ENCODE assay signal across 26 cellular contexts in genomic region chr3:14444380-14444779, GRCh38.
"Had no signal": no experiment of that assay in that cellular context is flagged by ENCODE, and none has a peak within 500 bp of the region (broad histone marks: within the 10 kb centered on the region; RNA-seq: fewer than 3 reads in every experiment).

No MANE protein-coding gene starts in this region.

- H3K4me3 Mint-ChIP-seq: activated B cell treated with CpG ODN at 0.5 μM for 24 hours; activated CD8-positive, alpha-beta T cell treated with anti-CD3 and anti-CD28 coated beads for 36 hours; activated T-cell treated with anti-CD3 and anti-CD28 coated beads, Interleukin-2, amount 50 U/mL, for 4 hours; naive thymus-derived CD4-positive, alpha-beta T cell had no signal

- H3K27ac Mint-ChIP-seq: activated B cell treated with CpG ODN at 0.5 μM for 24 hours; activated CD8-positive, alpha-beta T cell treated with anti-CD3 and anti-CD28 coated beads for 36 hours had no signal

- H3K9me3 Mint-ChIP-seq: activated B cell treated with CpG ODN at 0.5 μM for 24 hours; activated CD8-positive, alpha-beta T cell treated with anti-CD3 and anti-CD28 coated beads for 36 hours; activated T-cell treated with anti-CD3 and anti-CD28 coated beads, Interleukin-2, amount 50 U/mL, for 4 hours had no signal

- H3K4me1 ChIP-seq: foreskin keratinocyte had no signal

- H3K36me3 ChIP-seq: breast epithelium, ovary, prostate gland had no signal

- H3K27me3 Mint-ChIP-seq: activated B cell treated with CpG ODN at 0.5 μM for 24 hours; activated CD8-positive, alpha-beta T cell treated with anti-CD3 and anti-CD28 coated beads for 36 hours; naive thymus-derived CD4-positive, alpha-beta T cell had no signal

- H3K4me3 ChIP-seq: breast epithelium, esophagus muscularis mucosa, heart left ventricle, ovary, prostate gland, skin epidermis, stomach, thyroid gland, upper lobe of left lung had no signal

- DNase-seq: activated B cell treated with CpG ODN at 0.5 μM for 24 hours; activated CD4-positive, alpha-beta T cell treated with anti-CD3 and anti-CD28 coated beads, Interleukin-2, amount 50 U/mL, for 1 hour; activated CD8-positive, alpha-beta T cell treated with anti-CD3 and anti-CD28 coated beads for 36 hours; activated effector memory CD4-positive, alpha-beta T cell treated with Interleukin-2 at 50 U/mL for 16 hours; activated naive CD4-positive, alpha-beta T cell treated with Interleukin-2 at 50 U/mL for 16 hours; activated T-cell treated with anti-CD3 and anti-CD28 coated beads, Interleukin-2, amount 50 U/mL, for 4 hours; central memory CD4-positive, alpha-beta T cell; foreskin keratinocyte; hypothalamus; midbrain; naive thymus-derived CD4-positive, alpha-beta T cell; ovary; retina; stimulated activated CD4-positive, alpha-beta T cell treated with anti-CD3 and anti-CD28 coated beads, Interleukin-12 subunit alpha, Interleukin-12 subunit beta, amount 100 ng/mL, for 4 hours; stimulated activated CD4-positive, alpha-beta T cell treated with anti-CD3 and anti-CD28 coated beads, Interleukin-4, amount 100 ng/mL, for 1 hour; stomach; T-helper 1 cell; T1000; thyroid gland; upper lobe of left lung had no signal

- H3K27me3 ChIP-seq: breast epithelium, esophagus muscularis mucosa, foreskin keratinocyte, ovary, stomach, thyroid gland, upper lobe of left lung had no signal

- ATAC-seq: activated CD8-positive, alpha-beta T cell treated with anti-CD3 and anti-CD28 coated beads for 36 hours; activated T-cell treated with anti-CD3 and anti-CD28 coated beads, Interleukin-2, amount 50 U/mL, for 4 hours; foreskin keratinocyte; heart left ventricle; naive thymus-derived CD4-positive, alpha-beta T cell; sciatic nerve had no signal

- H3K9me3 ChIP-seq: breast epithelium, esophagus muscularis mucosa, heart left ventricle, ovary, prostate gland, stomach, thyroid gland, upper lobe of left lung had no signal

- H3K27ac ChIP-seq: breast epithelium, esophagus muscularis mucosa, foreskin keratinocyte, heart left ventricle, prostate gland, skin epidermis, stomach, thyroid gland, upper lobe of left lung had no signal
